ENCODE assay signal across 9 cellular contexts in genomic region chr6:37005827-37006514, GRCh38. TPM values are rescaled to one million over a fixed set of nuclear protein-coding genes. Genes with fewer than 3 reads are reported as not detected.
DNase-seq lines count a peak whose midpoint lies in the region; ATAC-seq and FAIRE-seq lines count a peak whose summit lies in the region.
"Had no signal": no experiment of that assay in that cellular context is flagged by ENCODE, and none has a peak within 500 bp of the region (broad histone marks: within the 10 kb centered on the region; RNA-seq: fewer than 3 reads in every experiment).

No MANE protein-coding gene starts in this region.

- DNase-seq in activated naive CD8-positive, alpha-beta T cell treated with anti-CD3 and anti-CD28 coated beads, Interleukin-2, amount 50 U/mL, for 24 hours = no peak
- DNase-seq in small intestine = peak; percentile 43
- DNase-seq in NCI-H1436 (lab: John Stamatoyannopoulos, UW) = no peak
- DNase-seq in NCI-H2196 treated with DMSO at 0.1 percent for 48 hours (lab: John Stamatoyannopoulos, UW; ENCODE audit: unreplicated experiment) = no peak
- no peak for DNase-seq in epidermal melanocyte (ENCODE audit: insufficient read length, low spot score)
- no peak for DNase-seq in NK-92 (lab: John Stamatoyannopoulos, UW; ENCODE audit: unreplicated experiment)

- 34 to 58% (median 41%) methylated on average over 9 to 12 of the region's 12 CpGs for WGBS in small intestine, 3 donors

- H3K27me3 ChIP-seq in small intestine (ENCODE audit: control insufficient read depth in 2 of 2, insufficient read depth in 2 of 2, low read length in 2 of 2) = no peaks in the 10 kb centered on the region

- ATAC-seq in GM19023 (IDR thresholded peaks at IDR 0.05; ENCODE audit: unreplicated experiment) (peak; percentile 15), HG02870 (IDR thresholded peaks at IDR 0.05; ENCODE audit: unreplicated experiment) (peak; percentile 5)
- peak; percentile 18 for ATAC-seq in activated naive CD8-positive, alpha-beta T cell treated with anti-CD3 and anti-CD28 coated beads, Interleukin-2, amount 50 U/mL, for 24 hours

- H3K4me1 Mint-ChIP-seq in activated naive CD8-positive, alpha-beta T cell treated with anti-CD3 and anti-CD28 coated beads, Interleukin-2, amount 50 U/mL, for 24 hours = peaks cover 21% of the 10 kb centered on the region

- no peaks in the 10 kb centered on the region for H3K9me3 Mint-ChIP-seq in activated naive CD8-positive, alpha-beta T cell treated with anti-CD3 and anti-CD28 coated beads, Interleukin-2, amount 50 U/mL, for 24 hours

- H3K9me3 ChIP-seq in small intestine (ENCODE audit: control insufficient read depth, low read depth) = no peaks in the 10 kb centered on the region

- H3K27ac Mint-ChIP-seq in activated naive CD8-positive, alpha-beta T cell treated with anti-CD3 and anti-CD28 coated beads, Interleukin-2, amount 50 U/mL, for 24 hours = peak overlapping the region; percentile 2

- no peaks in the 10 kb centered on the region for H3K36me3 Mint-ChIP-seq in activated naive CD8-positive, alpha-beta T cell treated with anti-CD3 and anti-CD28 coated beads, Interleukin-2, amount 50 U/mL, for 24 hours (ENCODE audit: low read depth)

- no peaks in the 10 kb centered on the region for H3K36me3 ChIP-seq in small intestine (ENCODE audit: control insufficient read depth in 2 of 2, insufficient read depth in 2 of 2, low read length in 2 of 2)

- no peak for FAIRE-seq in small intestine (lab: Jason Lieb, UNC)

- no peaks in the 10 kb centered on the region for H3K27me3 Mint-ChIP-seq in activated naive CD8-positive, alpha-beta T cell treated with anti-CD3 and anti-CD28 coated beads, Interleukin-2, amount 50 U/mL, for 24 hours

- peak overlapping the region; percentile 9 to 44 for H3K27ac ChIP-seq in small intestine (ENCODE audit: low read depth in 1 of 2, low read length in 1 of 2)

- peaks cover 0 to 4% of the 10 kb centered on the region in 2 donors for H3K4me1 ChIP-seq in small intestine (ENCODE audit: control insufficient read depth in 2 of 2, insufficient read depth in 1 of 2, low read depth in 1 of 2, low read length in 1 of 2)

- H3K4me3 ChIP-seq in small intestine (ENCODE audit: low read depth in 1 of 2, low read length in 2 of 2) = peak overlapping the region; percentile 26 to 31

- peak overlapping the region; percentile 71 for H3K4me3 Mint-ChIP-seq in activated naive CD8-positive, alpha-beta T cell treated with anti-CD3 and anti-CD28 coated beads, Interleukin-2, amount 50 U/mL, for 24 hours

RNA-seq across cellular contexts. Expression of gene FGD2, which starts 0.5 kb away (rescaled TPM):
- 1 to 10 TPM; 1.1 to 8.8 (median 5.7) TPM for polyA plus RNA-seq in small intestine
- polyA plus RNA-seq: fibroblast of lung had no signal

RNA-seq across cellular contexts. Expression of gene MTCH1, which starts 20.0 kb away (rescaled TPM):
- 100 to 1,000 TPM; 122 to 134 (median 125) TPM for polyA plus RNA-seq in small intestine

RNA-seq across cellular contexts. Expression of gene PI16, which starts 51.4 kb away (rescaled TPM):
- polyA plus RNA-seq in small intestine = 1 to 10 TPM in 1 of 3 donors, under 1 TPM in 1, not detected in 1; 0.27 to 2.3 TPM
